ENCODE assay signal across 13 cellular contexts in genomic region chr14:101776315-101776714, GRCh38. TPM values are rescaled to one million over a fixed set of nuclear protein-coding genes. Genes with fewer than 3 reads are reported as not detected.
DNase-seq lines count a peak whose midpoint lies in the region; ATAC-seq and TF ChIP-seq lines count a peak whose summit lies in the region.
"Had no signal": no experiment of that assay in that cellular context is flagged by ENCODE, and none has a peak within 500 bp of the region (broad histone marks: within the 10 kb centered on the region; RNA-seq: fewer than 3 reads in every experiment).

No MANE protein-coding gene starts in this region.

- no peaks in the 10 kb centered on the region for H4K20me1 ChIP-seq in OCI-LY7 (ENCODE audit: insufficient read depth, low read length)

- H3K9me3 ChIP-seq in OCI-LY7 (ENCODE audit: low read length) (peaks cover 9% of the 10 kb centered on the region; the same call in 1 of the 2 replicates), spleen (no peaks in the 10 kb centered on the region)
- no peaks in the 10 kb centered on the region for H3K9me3 ChIP-seq in CD8-positive, alpha-beta memory T cell (ENCODE audit: low read length)

- 60 to 69% (median 63%) methylated on average over 7 of the region's 7 CpGs for WGBS in spleen, 5 donors

- H3K27me3 ChIP-seq in spleen (replicated peaks in 1 of 7) = peaks cover 0 to 12% (median 8%) of the 10 kb centered on the region in 7 donors
- H3K27me3 ChIP-seq in CD8-positive, alpha-beta memory T cell (ENCODE audit: insufficient read depth, low read length, poor library complexity, severe bottlenecking) = no peaks in the 10 kb centered on the region

- peaks cover 67% of the 10 kb centered on the region for H3K4me1 Mint-ChIP-seq in stimulated activated effector memory CD8-positive, alpha-beta T cell treated with anti-CD3 and anti-CD28 coated beads, Interleukin-12 subunit alpha, Interleukin-12 subunit beta, amount 100 ng/mL, for 72 hours
- peaks cover 46 to 78% (median 53%) of the 10 kb centered on the region in 3 donors for H3K4me1 Mint-ChIP-seq in CD8-positive, alpha-beta memory T cell

- DNase-seq in OCI-LY7 (ENCODE audit: low spot score) (peak; percentile 79), spleen (no peak), UCSD-AML1 (lab: John Stamatoyannopoulos, UW; ENCODE audit: unreplicated experiment) (no peak)
- no peak for DNase-seq in stimulated activated effector memory CD8-positive, alpha-beta T cell treated with anti-CD3 and anti-CD28 coated beads, Interleukin-12 subunit alpha, Interleukin-12 subunit beta, amount 100 ng/mL, for 72 hours (ENCODE audit: low spot score in 2 of 2)
- no peak for DNase-seq in CD8-positive, alpha-beta memory T cell
- DNase-seq: activated T-cell treated with anti-CD3 and anti-CD28 coated beads, Interleukin-2, amount 50 U/mL, for 48 hours; DMS153; NCI-H446 treated with DMSO at 0.1 percent for 48 hours; OCI-M1; T1000 had no signal

- ATAC-seq in GM18498 (IDR thresholded peaks at IDR 0.05; ENCODE audit: unreplicated experiment) (peak; percentile 50), GM21723 (IDR thresholded peaks at IDR 0.05; ENCODE audit: unreplicated experiment) (peak; percentile 41)
- no peak for ATAC-seq in stimulated activated effector memory CD8-positive, alpha-beta T cell treated with anti-CD3 and anti-CD28 coated beads, Interleukin-12 subunit alpha, Interleukin-12 subunit beta, amount 100 ng/mL, for 72 hours

- no TSS peak for BruUV-seq in OCI-LY7 (replicated peaks; lab: Mats Ljungman, UMichigan)

- CTCF ChIA-PET in OCI-LY7 (lab: Charles Lee; ENCODE audit: unreplicated experiment) = interaction anchor here (1.4 kb wide), 1 partner anchor 34 kb away, joined by 5 read pairs; no protein-coding TSS in a partner anchor
- CTCF ChIA-PET in CD8-positive, alpha-beta memory T cell (lab: Charles Lee) = no interaction called here

- H3K4me2 ChIP-seq in OCI-LY7 (ENCODE audit: low read length) = peak overlapping the region; percentile 71

- peaks cover 4% of the 10 kb centered on the region; the same call in 1 of the 2 replicates for H3K79me2 ChIP-seq in OCI-LY7 (ENCODE audit: insufficient read depth, low read depth, low read length)

- H3K9me3 Mint-ChIP-seq in stimulated activated effector memory CD8-positive, alpha-beta T cell treated with anti-CD3 and anti-CD28 coated beads, Interleukin-12 subunit alpha, Interleukin-12 subunit beta, amount 100 ng/mL, for 72 hours = no peaks in the 10 kb centered on the region
- H3K9me3 Mint-ChIP-seq in CD8-positive, alpha-beta memory T cell = no peaks in the 10 kb centered on the region

- TF ChIP-seq POLR2A in spleen (IDR thresholded peaks at IDR 0.05) = no peak

- H3K36me3 Mint-ChIP-seq in stimulated activated effector memory CD8-positive, alpha-beta T cell treated with anti-CD3 and anti-CD28 coated beads, Interleukin-12 subunit alpha, Interleukin-12 subunit beta, amount 100 ng/mL, for 72 hours = peaks cover 6% of the 10 kb centered on the region
- H3K36me3 Mint-ChIP-seq in CD8-positive, alpha-beta memory T cell = peaks cover 0 to 32% (median 19%) of the 10 kb centered on the region in 3 donors

- TF ChIP-seq CTCF in OCI-LY7 (conservative IDR thresholded peaks at IDR 0.05; ENCODE audit: low read length) (peak; percentile 37; the same call in 1 of the 2 replicates), spleen (IDR thresholded peaks at IDR 0.05 in 8 of 11, conservative IDR thresholded peaks at IDR 0.05 in 3 of 11) (no peak)

- no peaks in the 10 kb centered on the region for H3K27me3 Mint-ChIP-seq in CD8-positive, alpha-beta memory T cell

- peak overlapping the region; percentile 96 for H3K27ac ChIP-seq in OCI-LY7 (ENCODE audit: low read depth, low read length, poor library complexity, severe bottlenecking)
- peak overlapping the region in 4 of 8 donors; percentile 37 to 62 (median 53) for H3K27ac ChIP-seq in spleen
- no peak overlapping the region for H3K27ac ChIP-seq in CD8-positive, alpha-beta memory T cell (ENCODE audit: low read depth, low read length)

- peak overlapping the region; percentile 3 for H3K27ac Mint-ChIP-seq in stimulated activated effector memory CD8-positive, alpha-beta T cell treated with anti-CD3 and anti-CD28 coated beads, Interleukin-12 subunit alpha, Interleukin-12 subunit beta, amount 100 ng/mL, for 72 hours
- H3K27ac Mint-ChIP-seq in CD8-positive, alpha-beta memory T cell = peak overlapping the region in 3 of 8 donors; percentile 8 to 63 (median 37)
- H3K27ac Mint-ChIP-seq: progenitor cell of endocrine pancreas had no signal

- peak overlapping the region; percentile 30 for H3K4me3 ChIP-seq in OCI-LY7 (ENCODE audit: low read depth, low read length, poor library complexity, severe bottlenecking)
- no peak overlapping the region for H3K4me3 ChIP-seq in spleen
- no peak overlapping the region for H3K4me3 ChIP-seq in CD8-positive, alpha-beta memory T cell (ENCODE audit: low read length)

- peak overlapping the region; percentile 54; the same call in 1 of the 2 replicates for H2AFZ ChIP-seq in OCI-LY7 (ENCODE audit: low read length)

- H3K36me3 ChIP-seq in OCI-LY7 (ENCODE audit: insufficient read depth, low read length) (peaks cover 7% of the 10 kb centered on the region; the same call in 1 of the 2 replicates), spleen (peaks cover 0 to 8% (median 0%) of the 10 kb centered on the region in 6 donors)
- no peaks in the 10 kb centered on the region for H3K36me3 ChIP-seq in CD8-positive, alpha-beta memory T cell (ENCODE audit: insufficient read depth, low read length)

- no peak overlapping the region for H3K4me3 Mint-ChIP-seq in stimulated activated effector memory CD8-positive, alpha-beta T cell treated with anti-CD3 and anti-CD28 coated beads, Interleukin-12 subunit alpha, Interleukin-12 subunit beta, amount 100 ng/mL, for 72 hours
- peak overlapping the region in 1 of 7 donors; percentile 72 for H3K4me3 Mint-ChIP-seq in CD8-positive, alpha-beta memory T cell

- intact Hi-C loops in OCI-LY7 (cut with micrococcal nuclease; ENCODE audit: unreplicated experiment) (no loop called here), spleen (cut with DNase I; ENCODE audit: low total_unique reads) (loop anchor here (10.0 kb wide), 1 partner anchor 58 kb away; no protein-coding TSS in a partner anchor)

- H3K4me1 ChIP-seq in OCI-LY7 (ENCODE audit: insufficient read depth, low read length, poor library complexity, severe bottlenecking) (peaks cover 84% of the 10 kb centered on the region), spleen (peaks cover 5 to 87% (median 50%) of the 10 kb centered on the region in 6 donors)
- peaks cover 11% of the 10 kb centered on the region for H3K4me1 ChIP-seq in CD8-positive, alpha-beta memory T cell (ENCODE audit: insufficient read depth, low read length)

- no peaks in the 10 kb centered on the region for H3K9me2 ChIP-seq in OCI-LY7 (ENCODE audit: insufficient read depth, low read length)

- POLR2A ChIA-PET in OCI-LY7 (lab: Charles Lee) = interaction anchor here (0.6 to 12.2 kb wide), 7 partner anchors 15 to 75 kb away, joined by 3 to 165 read pairs (median 3); no protein-coding TSS in a partner anchor
- POLR2A ChIA-PET in CD8-positive, alpha-beta memory T cell (lab: Charles Lee) = interaction anchor here (0.5 to 0.6 kb wide), 3 partner anchors 43 to 64 kb away, joined by 3 to 6 read pairs (median 4); no protein-coding TSS in a partner anchor

RNA-seq across cellular contexts. Expression of gene PPP2R5C, which starts 14.8 kb away (rescaled TPM):
- total RNA-seq in OCI-LY7 (2014; rRNA removed; shearing (Covaris generic)) = 134 and 161 TPM in 2 replicates
- total RNA-seq in OCI-LY7 (2022) (236 and 264 TPM in 2 replicates), spleen (100 to 1,000 TPM; 193 to 322 (median 219) TPM)
- polyA plus RNA-seq in spleen = 10 to 100 TPM; 80.8 to 95.3 (median 84.4) TPM
- total RNA-seq in CD8-positive, alpha-beta memory T cell = 100 to 1,000 TPM; 278 to 307 TPM
- 342 TPM for polyA plus RNA-seq in CD8-positive, alpha-beta memory T cell
